Comparison of ENCODE assay signal across 14 cellular contexts in the genomic region with DNA sequence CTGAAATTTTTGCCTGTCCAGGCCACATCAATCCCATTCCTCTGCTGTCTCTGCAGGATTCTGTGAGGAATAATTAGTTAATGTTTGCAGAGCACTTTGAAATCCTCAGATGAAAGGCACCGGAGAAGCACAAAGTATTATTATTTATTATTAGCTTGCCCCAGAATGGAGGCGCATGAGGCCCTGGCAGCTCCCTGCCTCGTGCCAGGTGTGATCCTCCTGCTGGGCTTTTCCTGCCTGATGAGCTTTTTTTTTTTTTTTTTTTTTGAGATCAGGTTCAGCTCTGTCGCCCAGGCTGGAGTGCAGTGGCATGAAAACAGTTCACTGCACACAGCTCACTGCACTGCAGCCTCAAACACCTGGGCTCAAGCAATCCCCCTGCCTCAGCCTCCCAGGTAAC.
DNase-seq lines count a peak whose midpoint lies in the region; ATAC-seq and TF ChIP-seq lines count a peak whose summit lies in the region.
"Had no signal": no experiment of that assay in that cellular context is flagged by ENCODE, and none has a peak within 500 bp of the region (broad histone marks: within the 10 kb centered on the region; RNA-seq: fewer than 3 reads in every experiment).

No MANE protein-coding gene starts in this region.

- H3K4me3 ChIP-seq in ovary = no peak overlapping the region
- H3K4me3 ChIP-seq: K562 had no signal

- TF ChIP-seq POLR2A in ovary (IDR thresholded peaks at IDR 0.05) = no peak

- H3K27ac ChIP-seq in ovary = no peak overlapping the region
- H3K27ac ChIP-seq: C4-2B had no signal

- TF ChIP-seq EP300 in ovary (IDR thresholded peaks at IDR 0.05) = no peak

- ATAC-seq in HG03280 (IDR thresholded peaks at IDR 0.05; ENCODE audit: unreplicated experiment) (no peak), omental fat pad (ENCODE audit: low FRiP score) (no peak)
- ATAC-seq: K562 had no signal

- DNase-seq in NCI-H748 (lab: John Stamatoyannopoulos, UW; ENCODE audit: unreplicated experiment) = peak; percentile 54
- DNase-seq in NCI-H748 treated with DMSO at 0.1 percent for 48 hours (lab: John Stamatoyannopoulos, UW) = no peak
- peak in 2 of 3 experiments; percentile 57 to 89 for DNase-seq in NCI-H1417 (lab: John Stamatoyannopoulos, UW)
- peak; percentile 5 for DNase-seq in NCI-H69 (lab: John Stamatoyannopoulos, UW)
- no peak for DNase-seq in ovary
- DNase-seq in omental fat pad (ENCODE audit: low spot score) = no peak
- DNase-seq: DND-41, HCEC 1CT, NCI-H1436 treated with DMSO at 0.1 percent for 48 hours, NCI-H2107, NCI-H524 treated with DMSO at 0.1 percent for 48 hours had no signal

- TF ChIP-seq CTCF in ovary (IDR thresholded peaks at IDR 0.05) (no peak), omental fat pad (IDR thresholded peaks at IDR 0.05) (no peak)

- intact Hi-C loops in ovary (cut with DNase I) = no loop called here

- no peaks in the 10 kb centered on the region for H3K9me3 ChIP-seq in ovary

- 81 to 85% (median 84%) methylated on average over 4 of the region's 4 CpGs for WGBS in ovary, 3 donors

- H3K36me3 ChIP-seq in ovary = no peaks in the 10 kb centered on the region

- H3K4me1 ChIP-seq in ovary (ENCODE audit: insufficient read depth) = peaks cover 21% of the 10 kb centered on the region

- no peaks in the 10 kb centered on the region for H3K27me3 ChIP-seq in ovary

Comparison
In these comparisons a context has a peak if more than half of its experiments do, and no peak if none do; other contexts are left out.
1. DNase-seq: peak in NCI-H748 (single experiment), NCI-H1417 (2 of 3) and NCI-H69 (single experiment); none in NCI-H748 treated with DMSO at 0.1 percent for 48 hours (single experiment), ovary (0 of 5) and omental fat pad (single experiment).